Comparison of ENCODE assay signal across 11 cellular contexts in genomic region chr5:107456281-107456715, GRCh38.
DNase-seq lines count a peak whose midpoint lies in the region; ATAC-seq and TF ChIP-seq lines count a peak whose summit lies in the region.
"Had no signal": no experiment of that assay in that cellular context is flagged by ENCODE, and none has a peak within 500 bp of the region (broad histone marks: within the 10 kb centered on the region; RNA-seq: fewer than 3 reads in every experiment).

No MANE protein-coding gene starts in this region.

- H3K27me3 Mint-ChIP-seq in activated CD4-positive, alpha-beta memory T cell treated with anti-CD3 and anti-CD28 coated beads, Interleukin-2, amount 10 ng/mL, durations not matched to agents 7 days and 5 days = peaks cover 4% of the 10 kb centered on the region
- no peaks in the 10 kb centered on the region for H3K27me3 Mint-ChIP-seq in chondrocyte (ENCODE audit: low read depth)

- DNase-seq in DND-41 (no peak), SKM-1 (lab: John Stamatoyannopoulos, UW; ENCODE audit: unreplicated experiment) (peak; percentile 46), chondrocyte (ENCODE audit: low spot score) (no peak), heart right ventricle (no peak), NCI-H748 (lab: John Stamatoyannopoulos, UW; ENCODE audit: unreplicated experiment) (no peak)
- DNase-seq in activated CD4-positive, alpha-beta memory T cell treated with anti-CD3 and anti-CD28 coated beads, Interleukin-2, amount 10 ng/mL, durations not matched to agents 7 days and 5 days = no peak
- DNase-seq: activated B cell treated with CpG ODN at 0.5 μM for 24 hours, hippocampal formation, pancreas had no signal

- POLR2A ChIA-PET in activated CD4-positive, alpha-beta memory T cell treated with anti-CD3 and anti-CD28 coated beads, Interleukin-2, amount 10 ng/mL, durations not matched to agents 7 days and 5 days (lab: Charles Lee) = no interaction called here

- no peaks in the 10 kb centered on the region for H4K20me1 ChIP-seq in DND-41 (ENCODE audit: insufficient read depth, low read length)

- H3K9me3 ChIP-seq in DND-41 (ENCODE audit: insufficient read depth, low read length, severe bottlenecking) = no peaks in the 10 kb centered on the region
- H3K9me3 ChIP-seq in heart right ventricle = no peaks in the 10 kb centered on the region
- H3K9me3 ChIP-seq: pancreas had no signal

- H3K4me1 ChIP-seq in DND-41 (ENCODE audit: insufficient read depth, low read length) (peaks cover 19% of the 10 kb centered on the region), heart right ventricle (peaks cover 0 to 32% (median 0%) of the 10 kb centered on the region in 9 donors)
- H3K4me1 ChIP-seq: pancreas had no signal

- H3K4me3 ChIP-seq in DND-41 (ENCODE audit: low read depth in 1 of 2, low read length in 2 of 2) = no peak overlapping the region
- no peak overlapping the region for H3K4me3 ChIP-seq in heart right ventricle
- H3K4me3 ChIP-seq: pancreas had no signal

- H3K27ac ChIP-seq in DND-41 (ENCODE audit: low read length) = no peak overlapping the region
- H3K27ac ChIP-seq in heart right ventricle = no peak overlapping the region
- H3K27ac ChIP-seq: pancreas had no signal

- H2AFZ ChIP-seq in DND-41 (ENCODE audit: low read depth, low read length) = no peak overlapping the region

- H3K27me3 ChIP-seq in DND-41 (ENCODE audit: insufficient read depth, low read length, poor library complexity) (no peaks in the 10 kb centered on the region), heart right ventricle (no peaks in the 10 kb centered on the region)
- H3K27me3 ChIP-seq: pancreas had no signal

- no peaks in the 10 kb centered on the region for H3K36me3 ChIP-seq in DND-41 (ENCODE audit: insufficient read depth, low read length)
- no peaks in the 10 kb centered on the region for H3K36me3 ChIP-seq in heart right ventricle
- H3K36me3 ChIP-seq: pancreas had no signal

- no peaks in the 10 kb centered on the region for H3K36me3 Mint-ChIP-seq in activated CD4-positive, alpha-beta memory T cell treated with anti-CD3 and anti-CD28 coated beads, Interleukin-2, amount 10 ng/mL, durations not matched to agents 7 days and 5 days (ENCODE audit: low read depth)
- no peaks in the 10 kb centered on the region for H3K36me3 Mint-ChIP-seq in chondrocyte (ENCODE audit: low read depth)

- peak; percentile 70 for ATAC-seq in DND-41 (ENCODE audit: insufficient read depth, low read depth)
- peak; percentile 59 for ATAC-seq in GM19468 (IDR thresholded peaks at IDR 0.05; ENCODE audit: extremely low read depth, unreplicated experiment)
- ATAC-seq in HG03280 (IDR thresholded peaks at IDR 0.05; ENCODE audit: unreplicated experiment) = peak; percentile 71
- ATAC-seq in heart right ventricle = no peak
- ATAC-seq: pancreas had no signal

- TF ChIP-seq CTCF in DND-41 (IDR thresholded peaks at IDR 0.05; ENCODE audit: borderline replicate concordance, extremely low read depth, low read length, poor library complexity, severe bottlenecking) = no peak
- no peak for TF ChIP-seq CTCF in chondrocyte (IDR thresholded peaks at IDR 0.05)
- TF ChIP-seq CTCF in heart right ventricle (IDR thresholded peaks at IDR 0.05) = no peak

- H3K9me3 Mint-ChIP-seq in activated CD4-positive, alpha-beta memory T cell treated with anti-CD3 and anti-CD28 coated beads, Interleukin-2, amount 10 ng/mL, durations not matched to agents 7 days and 5 days = no peaks in the 10 kb centered on the region
- H3K9me3 Mint-ChIP-seq in chondrocyte (ENCODE audit: low read depth) = no peaks in the 10 kb centered on the region
- H3K9me3 Mint-ChIP-seq: activated B cell treated with CpG ODN at 0.5 μM for 24 hours had no signal

- CTCF ChIA-PET in activated CD4-positive, alpha-beta memory T cell treated with anti-CD3 and anti-CD28 coated beads, Interleukin-2, amount 10 ng/mL, durations not matched to agents 7 days and 5 days (lab: Charles Lee) = no interaction called here

- H3K4me1 Mint-ChIP-seq in activated CD4-positive, alpha-beta memory T cell treated with anti-CD3 and anti-CD28 coated beads, Interleukin-2, amount 10 ng/mL, durations not matched to agents 7 days and 5 days = no peaks in the 10 kb centered on the region
- peaks cover 35% of the 10 kb centered on the region for H3K4me1 Mint-ChIP-seq in chondrocyte (ENCODE audit: low read depth)
- H3K4me1 Mint-ChIP-seq: activated B cell treated with CpG ODN at 0.5 μM for 24 hours had no signal

- H3K4me2 ChIP-seq in DND-41 (ENCODE audit: insufficient read depth, low read length) = no peak overlapping the region

- H3K27ac Mint-ChIP-seq in activated CD4-positive, alpha-beta memory T cell treated with anti-CD3 and anti-CD28 coated beads, Interleukin-2, amount 10 ng/mL, durations not matched to agents 7 days and 5 days = no peak overlapping the region
- no peak overlapping the region for H3K27ac Mint-ChIP-seq in chondrocyte (ENCODE audit: unreplicated experiment)
- H3K27ac Mint-ChIP-seq: activated B cell treated with CpG ODN at 0.5 μM for 24 hours had no signal

- intact Hi-C loops in heart right ventricle (cut with DNase I) = no loop called here

- H3K4me3 Mint-ChIP-seq in activated CD4-positive, alpha-beta memory T cell treated with anti-CD3 and anti-CD28 coated beads, Interleukin-2, amount 10 ng/mL, durations not matched to agents 7 days and 5 days = no peak overlapping the region
- no peak overlapping the region for H3K4me3 Mint-ChIP-seq in chondrocyte (ENCODE audit: unreplicated experiment)
- H3K4me3 Mint-ChIP-seq: activated B cell treated with CpG ODN at 0.5 μM for 24 hours had no signal

- no peak overlapping the region for H3K9ac ChIP-seq in DND-41 (ENCODE audit: low read depth, low read length)

- H3K79me2 ChIP-seq in DND-41 (ENCODE audit: insufficient read depth, low read length) = no peaks in the 10 kb centered on the region

Comparison
In these comparisons a context has a peak if more than half of its experiments do, and no peak if none do; other contexts are left out.
1. ATAC-seq: peak in DND-41 (single experiment), GM19468 (single experiment) and HG03280 (single experiment); none in heart right ventricle (0 of 8).